In the genomic region with DNA sequence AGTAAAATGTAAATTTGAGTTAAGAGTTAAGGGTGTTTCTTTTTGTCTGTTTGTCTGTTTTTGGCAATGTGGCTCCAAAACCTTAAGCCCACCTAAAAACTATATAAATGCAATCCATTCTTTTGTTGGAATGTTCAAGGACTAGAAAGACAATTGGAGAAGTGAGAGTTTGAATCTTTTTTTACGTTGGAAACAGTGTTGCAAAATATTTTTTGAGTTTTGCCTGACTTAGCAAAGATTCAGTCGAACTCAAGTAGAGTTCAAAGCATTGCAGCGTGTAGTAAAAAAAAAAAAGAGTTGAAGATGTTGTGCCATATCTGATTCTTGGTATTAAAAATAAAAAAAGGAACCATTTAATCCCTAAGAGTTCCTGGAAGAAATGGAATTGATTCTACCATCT, we compare ENCODE assay signal across 11 cellular contexts. TPM values are rescaled to one million over a fixed set of nuclear protein-coding genes. Genes with fewer than 3 reads are reported as not detected.
DNase-seq lines count a peak whose midpoint lies in the region; ATAC-seq and TF ChIP-seq lines count a peak whose summit lies in the region.
"Had no signal": no experiment of that assay in that cellular context is flagged by ENCODE, and none has a peak within 500 bp of the region (broad histone marks: within the 10 kb centered on the region; RNA-seq: fewer than 3 reads in every experiment).

No MANE protein-coding gene starts in this region.

- peaks cover 0 to 10% (median 0%) of the 10 kb centered on the region in 11 experiments; a peak in 6 of 22 replicates for H3K36me3 ChIP-seq in BLaER1 treated with 17β-estradiol and CSF1 and Interleukin-3, amounts not matched to agents 10 nM and 100 nM
- H3K36me3 ChIP-seq in breast epithelium (no peaks in the 10 kb centered on the region), mucosa of stomach (ENCODE audit: control insufficient read depth, insufficient read depth, low read length) (no peaks in the 10 kb centered on the region)

- H3K27ac ChIP-seq in BLaER1 treated with 17β-estradiol and CSF1 and Interleukin-3, amounts not matched to agents 10 nM and 100 nM = peak overlapping the region; percentile 90 to 99 (median 94)
- no peak overlapping the region for H3K27ac ChIP-seq in breast epithelium

- no peak for ATAC-seq in activated CD8-positive, alpha-beta memory T cell treated with anti-CD3 and anti-CD28 coated beads, Interleukin-2, amount 10 ng/mL, durations not matched to agents 7 days and 5 days
- no peak for ATAC-seq in HG02885 (IDR thresholded peaks at IDR 0.05; ENCODE audit: poor library complexity, unreplicated experiment)

- peaks cover 7 to 32% (median 18%) of the 10 kb centered on the region in 11 experiments; a peak in 17 of 22 replicates for H4K20me1 ChIP-seq in BLaER1 treated with 17β-estradiol and CSF1 and Interleukin-3, amounts not matched to agents 10 nM and 100 nM

- H3K9me3 ChIP-seq in BLaER1 treated with 17β-estradiol and CSF1 and Interleukin-3, amounts not matched to agents 10 nM and 100 nM (replicated peaks in 1 of 11) = peaks cover 0 to 3% (median 0%) of the 10 kb centered on the region in 11 experiments; a peak in 1 of 22 replicates
- H3K9me3 ChIP-seq in breast epithelium (no peaks in the 10 kb centered on the region), mucosa of stomach (ENCODE audit: control insufficient read depth, low read length) (no peaks in the 10 kb centered on the region)

- no peak overlapping the region for H3K27ac Mint-ChIP-seq in activated CD8-positive, alpha-beta memory T cell treated with anti-CD3 and anti-CD28 coated beads, Interleukin-2, amount 10 ng/mL, durations not matched to agents 7 days and 5 days

- intact Hi-C loops in breast epithelium (cut with DNase I; ENCODE audit: low total_unique reads) = no loop called here

- no peaks in the 10 kb centered on the region for H3K27me3 ChIP-seq in BLaER1 treated with 17β-estradiol and CSF1 and Interleukin-3, amounts not matched to agents 10 nM and 100 nM
- peaks cover 0 to 12% of the 10 kb centered on the region in 2 donors for H3K27me3 ChIP-seq in breast epithelium
- H3K27me3 ChIP-seq in mucosa of stomach (ENCODE audit: control insufficient read depth, insufficient read depth, low read length) = no peaks in the 10 kb centered on the region

- DNase-seq in Jurkat, Clone E6-1 (ENCODE audit: low read depth, low spot score) = no peak
- no peak for DNase-seq in breast epithelium (ENCODE audit: low spot score in 2 of 2)
- no peak for DNase-seq in activated CD8-positive, alpha-beta memory T cell treated with anti-CD3 and anti-CD28 coated beads, Interleukin-2, amount 10 ng/mL, durations not matched to agents 7 days and 5 days
- no peak for DNase-seq in DMS79 treated with DMSO at 0.1 percent for 48 hours (lab: John Stamatoyannopoulos, UW)
- no peak for DNase-seq in activated naive CD4-positive, alpha-beta T cell treated with Interleukin-2 at 50 U/mL for 16 hours
- DNase-seq: activated CD4-positive, CD25-positive, alpha-beta regulatory T cell treated with anti-CD3 and anti-CD28 coated beads, Interleukin-2, amount 50 U/mL, for 72 hours; central memory CD4-positive, alpha-beta T cell; left cardiac atrium had no signal

- TF ChIP-seq POLR2A in breast epithelium (IDR thresholded peaks at IDR 0.05) = no peak

- H3K9me3 Mint-ChIP-seq in activated CD8-positive, alpha-beta memory T cell treated with anti-CD3 and anti-CD28 coated beads, Interleukin-2, amount 10 ng/mL, durations not matched to agents 7 days and 5 days (ENCODE audit: low read depth) = no peaks in the 10 kb centered on the region

- H3K36me3 Mint-ChIP-seq in activated CD8-positive, alpha-beta memory T cell treated with anti-CD3 and anti-CD28 coated beads, Interleukin-2, amount 10 ng/mL, durations not matched to agents 7 days and 5 days = no peaks in the 10 kb centered on the region

- H3K27me3 Mint-ChIP-seq in activated CD8-positive, alpha-beta memory T cell treated with anti-CD3 and anti-CD28 coated beads, Interleukin-2, amount 10 ng/mL, durations not matched to agents 7 days and 5 days = peaks cover 86% of the 10 kb centered on the region

- peak overlapping the region; percentile 70 to 99 (median 90) for H3K4me3 ChIP-seq in BLaER1 treated with 17β-estradiol and CSF1 and Interleukin-3, amounts not matched to agents 10 nM and 100 nM
- peak overlapping the region; percentile 61 for H3K4me3 ChIP-seq in Jurkat, Clone E6-1 (ENCODE audit: low read length)
- H3K4me3 ChIP-seq in breast epithelium (peak overlapping the region; percentile 47 to 67 (median 56)), mucosa of stomach (ENCODE audit: low read length) (peak overlapping the region; percentile 78)

- no peak for TF ChIP-seq CTCF in breast epithelium (IDR thresholded peaks at IDR 0.05)

- peak overlapping the region; percentile 87 to 99 (median 95) for H3K4me2 ChIP-seq in BLaER1 treated with 17β-estradiol and CSF1 and Interleukin-3, amounts not matched to agents 10 nM and 100 nM

- H3K4me1 Mint-ChIP-seq in activated CD8-positive, alpha-beta memory T cell treated with anti-CD3 and anti-CD28 coated beads, Interleukin-2, amount 10 ng/mL, durations not matched to agents 7 days and 5 days = peaks cover 2% of the 10 kb centered on the region

- no peak overlapping the region for H3K4me3 Mint-ChIP-seq in activated CD8-positive, alpha-beta memory T cell treated with anti-CD3 and anti-CD28 coated beads, Interleukin-2, amount 10 ng/mL, durations not matched to agents 7 days and 5 days

- peak overlapping the region; percentile 89 to 99 (median 96) for H3K9ac ChIP-seq in BLaER1 treated with 17β-estradiol and CSF1 and Interleukin-3, amounts not matched to agents 10 nM and 100 nM
- H3K9ac ChIP-seq in mucosa of stomach (ENCODE audit: low read length) = peak overlapping the region; percentile 90

- CTCF ChIA-PET in activated CD8-positive, alpha-beta memory T cell treated with anti-CD3 and anti-CD28 coated beads, Interleukin-2, amount 10 ng/mL, durations not matched to agents 7 days and 5 days (lab: Charles Lee) = no interaction called here

- peaks cover 47 to 60% (median 55%) of the 10 kb centered on the region in 10 experiments for H3K4me1 ChIP-seq in BLaER1 treated with 17β-estradiol and CSF1 and Interleukin-3, amounts not matched to agents 10 nM and 100 nM
- H3K4me1 ChIP-seq in breast epithelium (no peaks in the 10 kb centered on the region), mucosa of stomach (ENCODE audit: control insufficient read depth, insufficient read depth, low read length) (peaks cover 16% of the 10 kb centered on the region)

RNA-seq across cellular contexts. Expression of a gene that starts 0.9 kb away (rescaled TPM):
- polyA plus RNA-seq in Jurkat, Clone E6-1 (2012; ENCODE audit: insufficient read depth, insufficient read length) = 45.6 TPM
- 10 to 100 TPM; 11.8 to 37.8 (median 25.9) TPM for total RNA-seq in breast epithelium
- total RNA-seq in activated CD8-positive, alpha-beta memory T cell treated with anti-CD3 and anti-CD28 coated beads, Interleukin-2, amount 10 ng/mL, durations not matched to agents 7 days and 5 days = under 1 TPM; 0.26 to 0.28 TPM

Comparison
In these comparisons a context has a peak if more than half of its experiments do, and no peak if none do; other contexts are left out.
1. H3K27ac ChIP-seq: peak in BLaER1 treated with 17β-estradiol and CSF1 and Interleukin-3, amounts not matched to agents 10 nM and 100 nM (11 of 11); none in breast epithelium (0 of 2).
2. RNA of a gene that starts 0.9 kb away (total RNA-seq): 11.8 to 37.8 TPM in breast epithelium; 0.26 to 0.28 TPM in activated CD8-positive, alpha-beta memory T cell treated with anti-CD3 and anti-CD28 coated beads, Interleukin-2, amount 10 ng/mL, durations not matched to agents 7 days and 5 days; every median in the first group is over 4 times any median in the second.
3. Peak in every context shown above with its lines, with median percentiles within 50 percentile points of each other: H3K4me3 ChIP-seq.